Comparison of ENCODE assay signal across 30 cellular contexts in genomic region chr13:28031929-28032328, GRCh38. TPM values are rescaled to one million over a fixed set of nuclear protein-coding genes. Genes with fewer than 3 reads are reported as not detected.
DNase-seq lines count a peak whose midpoint lies in the region; ATAC-seq, FAIRE-seq and TF ChIP-seq lines count a peak whose summit lies in the region.
"Had no signal": no experiment of that assay in that cellular context is flagged by ENCODE, and none has a peak within 500 bp of the region (broad histone marks: within the 10 kb centered on the region; RNA-seq: fewer than 3 reads in every experiment).

No MANE protein-coding gene starts in this region.

- WGBS in GM12878 (ENCODE audit: insufficient coverage, insufficient replicate concordance, low lambda C conversion rate, missing lambda C conversion rate): 77% methylated on average over 6 of the region's 6 CpGs

- H3K36me3 ChIP-seq in GM12878 (ENCODE audit: control insufficient read depth in 2 of 2, insufficient read depth in 2 of 2, low read length in 1 of 2): no peaks in the 10 kb centered on the region
- H3K36me3 ChIP-seq: neutrophil, prostate gland, thoracic aorta, uterus had no signal

- POLR2A ChIA-PET in GM12878 (lab: Charles Lee): interaction anchor here (0.6 to 1.1 kb wide), 2 partner anchors 8 to 18 kb away, joined by 4 to 6 read pairs; no protein-coding TSS in a partner anchor

- peaks cover 49% of the 10 kb centered on the region for H3K4me1 ChIP-seq in GM12878 (ENCODE audit: control insufficient read depth, insufficient read depth, low read length)
- H3K4me1 ChIP-seq: prostate gland, uterus had no signal

- CTCF ChIA-PET in GM12878 (lab: Yijun Ruan, JAX): interaction anchor here (0.8 to 1.2 kb wide), 3 partner anchors 11 to 23 kb away, joined by 3 read pairs; no protein-coding TSS in a partner anchor

- no peaks in the 10 kb centered on the region for H4K20me1 ChIP-seq in GM12878 (ENCODE audit: control insufficient read depth, insufficient read depth)

- peak overlapping the region; percentile 44 for H3K4me2 ChIP-seq in GM12878 (ENCODE audit: control insufficient read depth, insufficient read depth)

- H3K4me1 Mint-ChIP-seq in stimulated activated naive CD8-positive, alpha-beta T cell treated with anti-CD3 and anti-CD28 coated beads, Interleukin-15, amount 100 ng/mL, for 72 hours: peaks cover 35% of the 10 kb centered on the region
- H3K4me1 Mint-ChIP-seq in progenitor cell of endocrine pancreas (ENCODE audit: low read depth): peaks cover 3% of the 10 kb centered on the region
- H3K4me1 Mint-ChIP-seq: brain had no signal

- peaks cover 30% of the 10 kb centered on the region for H3K27me3 Mint-ChIP-seq in stimulated activated naive CD8-positive, alpha-beta T cell treated with anti-CD3 and anti-CD28 coated beads, Interleukin-15, amount 100 ng/mL, for 72 hours
- peaks cover 47% of the 10 kb centered on the region for H3K27me3 Mint-ChIP-seq in progenitor cell of endocrine pancreas

- no peaks in the 10 kb centered on the region for H3K27me3 ChIP-seq in GM12878 (replicated peaks in 1 of 2; ENCODE audit: control insufficient read depth in 2 of 2, insufficient read depth in 2 of 2, low read length in 1 of 2)
- H3K27me3 ChIP-seq: neutrophil, uterus had no signal

- RAD21 ChIA-PET in GM12878 (lab: Charles Lee; ENCODE audit: unreplicated experiment): interaction anchor here (0.6 to 2.5 kb wide), 7 partner anchors 9 to 199 kb away, joined by 3 to 12 read pairs (median 4); no protein-coding TSS in a partner anchor

- in situ Hi-C loops in GM12878 (cut with MboI): no loop called here

- intact Hi-C loops in GM12878 (cut with micrococcal nuclease; ENCODE audit: unreplicated experiment): loop anchor here (10.0 kb wide), 1 partner anchor 603 kb away; no protein-coding TSS in a partner anchor

- TF ChIP-seq CTCF in NB4 (IDR thresholded peaks at IDR 0.05; ENCODE audit: low read depth, low read length): no peak
- no peak for TF ChIP-seq CTCF in GM12878 (IDR thresholded peaks at IDR 0.05 in 2 of 3, conservative IDR thresholded peaks at IDR 0.05 in 1 of 3; ENCODE audit: control insufficient read depth in 2 of 3, extremely low read depth in 1 of 3, insufficient read depth in 1 of 3, low read depth in 3 of 3, low read length in 3 of 3)
- no peak for TF ChIP-seq CTCF in progenitor cell of endocrine pancreas (IDR thresholded peaks at IDR 0.05; ENCODE audit: unreplicated experiment)

- no peaks in the 10 kb centered on the region for H3K79me2 ChIP-seq in GM12878 (ENCODE audit: control insufficient read depth, insufficient read depth, low read length)

- H3K27ac ChIP-seq in GM12878 (ENCODE audit: control insufficient read depth, insufficient read depth): peak overlapping the region; percentile 36; the same call in 1 of the 2 replicates
- H3K27ac ChIP-seq: neutrophil, prostate gland, thoracic aorta, uterus, VCaP had no signal

- SMC1A ChIA-PET in GM12878 (lab: Charles Lee; ENCODE audit: uncharacterized antibody, unreplicated experiment): interaction anchor here (0.8 to 2.7 kb wide), 9 partner anchors 9 to 608 kb away, joined by 3 to 18 read pairs (median 4); no protein-coding TSS in a partner anchor

- H2AFZ ChIP-seq in GM12878 (ENCODE audit: control insufficient read depth, low read depth, low read length): no peak overlapping the region; the same call in 1 of the 2 replicates

- no peak overlapping the region for H3K4me3 Mint-ChIP-seq in stimulated activated naive CD8-positive, alpha-beta T cell treated with anti-CD3 and anti-CD28 coated beads, Interleukin-15, amount 100 ng/mL, for 72 hours
- no peak overlapping the region for H3K4me3 Mint-ChIP-seq in progenitor cell of endocrine pancreas (ENCODE audit: low read depth)
- H3K4me3 Mint-ChIP-seq: activated CD4-positive, alpha-beta T cell treated with anti-CD3 and anti-CD28 coated beads, Interleukin-2, amount 10 ng/mL, durations not matched to agents 24 days and 14 days; activated T-cell treated with anti-CD3 and anti-CD28 coated beads, Interleukin-2, amount 50 U/mL, for 24 hours; brain; T-helper 2 cell treated with Interferon-gamma antibody and Interleukin-4, amounts not matched to agents 5 μg/mL and 100 μg/mL, for 36 hours had no signal

- ATAC-seq in stimulated activated naive CD8-positive, alpha-beta T cell treated with anti-CD3 and anti-CD28 coated beads, Interleukin-15, amount 100 ng/mL, for 72 hours: peak; percentile 26
- no peak for ATAC-seq in stimulated activated naive CD8-positive, alpha-beta T cell treated with anti-CD3 and anti-CD28 coated beads, Interleukin-15, Interleukin-2, amounts not matched to agents 100 U/mL and 50 U/mL, for 24 hours
- peak; percentile 60 for ATAC-seq in GM12878
- ATAC-seq in GM21381 (IDR thresholded peaks at IDR 0.05; ENCODE audit: unreplicated experiment): no peak
- ATAC-seq: SK-N-SH treated with all-trans-retinoic acid at 6 μM for 48 hours had no signal

- no peak overlapping the region for H3K9ac ChIP-seq in GM12878 (ENCODE audit: control insufficient read depth, insufficient read depth, low read length)

- no TSS peak for BruUV-seq in GM12878 (replicated peaks; lab: Mats Ljungman, UMichigan)

- H3K4me3 ChIP-seq in NB4 (ENCODE audit: low read depth, low read length) (peak overlapping the region; percentile 19), GM12878 (no peak overlapping the region)
- H3K4me3 ChIP-seq: prostate gland, thoracic aorta, uterus had no signal

- H3K36me3 Mint-ChIP-seq in progenitor cell of endocrine pancreas (ENCODE audit: insufficient read depth): no peaks in the 10 kb centered on the region
- H3K36me3 Mint-ChIP-seq: brain had no signal

- H3K9me3 Mint-ChIP-seq in stimulated activated naive CD8-positive, alpha-beta T cell treated with anti-CD3 and anti-CD28 coated beads, Interleukin-15, amount 100 ng/mL, for 72 hours: no peaks in the 10 kb centered on the region
- H3K9me3 Mint-ChIP-seq in progenitor cell of endocrine pancreas (ENCODE audit: low read depth): no peaks in the 10 kb centered on the region
- H3K9me3 Mint-ChIP-seq: activated CD4-positive, alpha-beta T cell treated with anti-CD3 and anti-CD28 coated beads, Interleukin-2, amount 10 ng/mL, durations not matched to agents 24 days and 14 days; activated T-cell treated with anti-CD3 and anti-CD28 coated beads, Interleukin-2, amount 50 U/mL, for 24 hours; T-helper 2 cell treated with Interferon-gamma antibody and Interleukin-4, amounts not matched to agents 5 μg/mL and 100 μg/mL, for 36 hours had no signal

- no peak for TF ChIP-seq RAD21 in GM12878 (IDR thresholded peaks at IDR 0.05; ENCODE audit: insufficient read depth, low read depth, low read length)

- no peak for DNase-seq in stimulated activated naive CD8-positive, alpha-beta T cell treated with anti-CD3 and anti-CD28 coated beads, Interleukin-15, amount 100 ng/mL, for 72 hours
- DNase-seq in stimulated activated naive CD8-positive, alpha-beta T cell treated with anti-CD3 and anti-CD28 coated beads, Interleukin-15, Interleukin-2, amounts not matched to agents 100 U/mL and 50 U/mL, for 24 hours: no peak
- no peak for DNase-seq in NB4 (ENCODE audit: low read depth)
- DNase-seq in GM12878 (ENCODE audit: low read depth, low spot score): no peak
- DNase-seq in NCI-H226: no peak
- no peak for DNase-seq in progenitor cell of endocrine pancreas (ENCODE audit: low spot score, unreplicated experiment)
- DNase-seq in middle frontal gyrus (ENCODE audit: extremely low spot score, low spot score): no peak
- DNase-seq: activated CD4-positive, alpha-beta T cell treated with anti-CD3 and anti-CD28 coated beads, Interleukin-2, amount 10 ng/mL, durations not matched to agents 24 days and 14 days; activated gamma-delta T cell treated with Interleukin-2 at 50 U/mL for 16 hours; activated T-cell treated with anti-CD3 and anti-CD28 coated beads, Interleukin-2, amount 50 U/mL, for 24 hours; NCI-H2029 treated with DMSO at 0.1 percent for 48 hours; NCI-H2227 treated with DMSO at 0.1 percent for 48 hours; NCI-H748 treated with DMSO at 0.1 percent for 48 hours; OCI-M1; stimulated activated CD4-positive, alpha-beta T cell treated with anti-CD3 and anti-CD28 coated beads, Interleukin-4, amount 100 ng/mL, for 4 hours; stimulated activated naive CD4-positive, alpha-beta T cell; uterus had no signal

- TF ChIP-seq POLR2A in NB4 (IDR thresholded peaks at IDR 0.05; ENCODE audit: extremely low read depth, insufficient read length) (no peak), GM12878 (IDR thresholded peaks at IDR 0.05; ENCODE audit: low read depth, low read length) (no peak)

- H3K9me3 ChIP-seq in GM12878 (replicated peaks; ENCODE audit: control insufficient read depth, insufficient read depth, low read length): no peaks in the 10 kb centered on the region
- H3K9me3 ChIP-seq: neutrophil, prostate gland, thoracic aorta, uterus had no signal

- FAIRE-seq in GM12878 (lab: Jason Lieb, UNC): no peak
- FAIRE-seq: A204.1, endothelial cell of umbilical vein had no signal

- TF ChIP-seq EP300 in GM12878 (IDR thresholded peaks at IDR 0.05; ENCODE audit: borderline replicate concordance in 1 of 2, control insufficient read depth in 1 of 2, low read depth in 2 of 2, low read length in 2 of 2): no peak

- no peak overlapping the region for H3K27ac Mint-ChIP-seq in stimulated activated naive CD8-positive, alpha-beta T cell treated with anti-CD3 and anti-CD28 coated beads, Interleukin-15, amount 100 ng/mL, for 72 hours
- no peak overlapping the region for H3K27ac Mint-ChIP-seq in progenitor cell of endocrine pancreas
- H3K27ac Mint-ChIP-seq: activated CD4-positive, alpha-beta T cell treated with anti-CD3 and anti-CD28 coated beads, Interleukin-2, amount 10 ng/mL, durations not matched to agents 24 days and 14 days; activated T-cell treated with anti-CD3 and anti-CD28 coated beads, Interleukin-2, amount 50 U/mL, for 24 hours; brain; T-helper 2 cell treated with Interferon-gamma antibody and Interleukin-4, amounts not matched to agents 5 μg/mL and 100 μg/mL, for 36 hours had no signal

TF ChIP-seq in GM12878, 131 proteins besides CTCF, POLR2A, EP300 and RAD21 (continues in another document):
- peak; percentile 40; the same call in 1 of the 2 replicates for TF ChIP-seq IKZF1 (conservative IDR thresholded peaks at IDR 0.05)

RNA-seq across cellular contexts. Expression of gene URAD, which starts 43.4 kb away (rescaled TPM):
- total RNA-seq in GM12878 (2013; cell fraction: nucleolus; rRNA removed): not detected in 2 replicates
- total RNA-seq in GM12878 (2014; rRNA removed): not detected in 2 replicates
- total RNA-seq in GM12878 (2014; rRNA removed; fragmentation: Illumina TruSeq; extraction: Trizol): not detected in 2 replicates
- not detected in 2 replicates for total RNA-seq in GM12878 (2021)
- polyA plus RNA-seq in GM12878 (2011; ENCODE audit: low read depth): not detected
- not detected in 2 replicates for polyA plus RNA-seq in GM12878 (2011; rRNA removed)
- not detected in 2 replicates for polyA plus RNA-seq in GM12878 (2011; cell fraction: cytosol; rRNA removed)
- not detected in 2 replicates for polyA plus RNA-seq in GM12878 (2011; cell fraction: nucleus; rRNA removed)
- not detected in 2 replicates for polyA plus RNA-seq in GM12878 (2012)
- polyA plus RNA-seq in GM12878 (2014; fragmentation: Illumina TruSeq; extraction: Trizol): not detected in 2 replicates
- polyA plus RNA-seq in GM12878 (2014; fragmentation: Nextera tagmentation; extraction: Ambion mirVana): not detected
- not detected in 2 replicates for polyA plus RNA-seq in GM12878 (2014; rRNA removed)
- not detected for polyA plus RNA-seq in GM12878 (2016; fragmentation: Nextera tagmentation; extraction: Ambion mirVana)
- not detected in 2 replicates for polyA minus RNA-seq in GM12878 (2011; rRNA and poly(A)+ RNA removed)
- not detected in 2 replicates for polyA minus RNA-seq in GM12878 (2011; cell fraction: cytosol; rRNA and poly(A)+ RNA removed)
- polyA minus RNA-seq in GM12878 (2011; cell fraction: nucleus; rRNA and poly(A)+ RNA removed): not detected in 2 replicates
- total RNA-seq in progenitor cell of endocrine pancreas: not detected in 2 replicates
- total RNA-seq: activated CD4-positive, alpha-beta T cell treated with anti-CD3 and anti-CD28 coated beads, Interleukin-2, amount 10 ng/mL, durations not matched to agents 24 days and 14 days; cerebellum; endothelial cell of umbilical vein; fibroblast of lung; prostate gland; thoracic aorta; uterus had no signal
- polyA plus RNA-seq: endothelial cell of umbilical vein, fibroblast of lung, immature natural killer cell had no signal

Comparison
In these comparisons a context has a peak if more than half of its experiments do, and no peak if none do; other contexts are left out.
1. ATAC-seq: peak in stimulated activated naive CD8-positive, alpha-beta T cell treated with anti-CD3 and anti-CD28 coated beads, Interleukin-15, amount 100 ng/mL, for 72 hours (single experiment) and GM12878 (single experiment); none in stimulated activated naive CD8-positive, alpha-beta T cell treated with anti-CD3 and anti-CD28 coated beads, Interleukin-15, Interleukin-2, amounts not matched to agents 100 U/mL and 50 U/mL, for 24 hours (single experiment) and GM21381 (single experiment).